Comparison of ENCODE assay signal across 2 cellular contexts in the genomic region with DNA sequence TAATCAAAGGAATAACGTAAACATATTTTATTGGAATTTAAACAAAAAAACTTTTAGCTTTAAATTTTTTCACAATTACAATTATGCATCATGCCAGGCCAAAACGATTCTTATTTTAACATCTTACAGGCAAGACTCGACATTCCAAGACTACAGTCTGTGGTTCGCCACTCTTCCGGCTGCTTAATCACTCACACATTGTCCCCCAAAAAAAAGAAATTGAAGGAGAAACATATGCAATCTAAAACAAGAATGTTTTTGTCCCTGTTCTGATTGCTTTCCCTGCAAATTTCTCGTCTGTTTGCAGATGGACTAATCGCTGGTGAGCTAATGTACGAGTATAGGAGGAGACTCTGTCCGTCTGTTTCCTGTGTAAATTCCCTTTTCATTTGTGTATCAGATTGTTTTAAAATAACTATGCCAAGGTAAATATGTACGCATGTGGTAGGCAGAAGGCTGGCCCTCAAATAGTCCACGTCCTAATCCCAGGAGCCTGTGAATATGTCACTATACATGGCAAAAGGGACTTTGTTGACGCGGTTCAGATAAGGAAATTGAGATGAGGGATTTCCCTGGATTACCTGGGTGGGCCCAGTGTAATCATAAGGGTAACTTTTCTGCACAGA.
TF ChIP-seq lines count a peak whose summit lies in the region.

No MANE protein-coding gene starts in this region.

TF ChIP-seq in GM23338, 12 proteins besides CTCF, POLR2A, EP300 and RAD21 (continued from another document and continues in another):
- TF ChIP-seq, protein P1, sequence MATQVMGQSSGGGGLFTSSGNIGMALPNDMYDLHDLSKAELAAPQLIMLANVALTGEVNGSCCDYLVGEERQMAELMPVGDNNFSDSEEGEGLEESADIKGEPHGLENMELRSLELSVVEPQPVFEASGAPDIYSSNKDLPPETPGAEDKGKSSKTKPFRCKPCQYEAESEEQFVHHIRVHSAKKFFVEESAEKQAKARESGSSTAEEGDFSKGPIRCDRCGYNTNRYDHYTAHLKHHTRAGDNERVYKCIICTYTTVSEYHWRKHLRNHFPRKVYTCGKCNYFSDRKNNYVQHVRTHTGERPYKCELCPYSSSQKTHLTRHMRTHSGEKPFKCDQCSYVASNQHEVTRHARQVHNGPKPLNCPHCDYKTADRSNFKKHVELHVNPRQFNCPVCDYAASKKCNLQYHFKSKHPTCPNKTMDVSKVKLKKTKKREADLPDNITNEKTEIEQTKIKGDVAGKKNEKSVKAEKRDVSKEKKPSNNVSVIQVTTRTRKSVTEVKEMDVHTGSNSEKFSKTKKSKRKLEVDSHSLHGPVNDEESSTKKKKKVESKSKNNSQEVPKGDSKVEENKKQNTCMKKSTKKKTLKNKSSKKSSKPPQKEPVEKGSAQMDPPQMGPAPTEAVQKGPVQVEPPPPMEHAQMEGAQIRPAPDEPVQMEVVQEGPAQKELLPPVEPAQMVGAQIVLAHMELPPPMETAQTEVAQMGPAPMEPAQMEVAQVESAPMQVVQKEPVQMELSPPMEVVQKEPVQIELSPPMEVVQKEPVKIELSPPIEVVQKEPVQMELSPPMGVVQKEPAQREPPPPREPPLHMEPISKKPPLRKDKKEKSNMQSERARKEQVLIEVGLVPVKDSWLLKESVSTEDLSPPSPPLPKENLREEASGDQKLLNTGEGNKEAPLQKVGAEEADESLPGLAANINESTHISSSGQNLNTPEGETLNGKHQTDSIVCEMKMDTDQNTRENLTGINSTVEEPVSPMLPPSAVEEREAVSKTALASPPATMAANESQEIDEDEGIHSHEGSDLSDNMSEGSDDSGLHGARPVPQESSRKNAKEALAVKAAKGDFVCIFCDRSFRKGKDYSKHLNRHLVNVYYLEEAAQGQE (IDR thresholded peaks at IDR 0.05; ENCODE audit: unreplicated experiment) = no peak
- no peak for TF ChIP-seq EZH2 (IDR thresholded peaks at IDR 0.05; ENCODE audit: low read depth, unreplicated experiment)
- no peak for TF ChIP-seq ZNF331 (CRISPR knock-in tag; IDR thresholded peaks at IDR 0.05; ENCODE audit: low read depth)
- TF ChIP-seq NANOG (IDR thresholded peaks at IDR 0.05; ENCODE audit: borderline replicate concordance) = no peak
- TF ChIP-seq, protein P2, sequence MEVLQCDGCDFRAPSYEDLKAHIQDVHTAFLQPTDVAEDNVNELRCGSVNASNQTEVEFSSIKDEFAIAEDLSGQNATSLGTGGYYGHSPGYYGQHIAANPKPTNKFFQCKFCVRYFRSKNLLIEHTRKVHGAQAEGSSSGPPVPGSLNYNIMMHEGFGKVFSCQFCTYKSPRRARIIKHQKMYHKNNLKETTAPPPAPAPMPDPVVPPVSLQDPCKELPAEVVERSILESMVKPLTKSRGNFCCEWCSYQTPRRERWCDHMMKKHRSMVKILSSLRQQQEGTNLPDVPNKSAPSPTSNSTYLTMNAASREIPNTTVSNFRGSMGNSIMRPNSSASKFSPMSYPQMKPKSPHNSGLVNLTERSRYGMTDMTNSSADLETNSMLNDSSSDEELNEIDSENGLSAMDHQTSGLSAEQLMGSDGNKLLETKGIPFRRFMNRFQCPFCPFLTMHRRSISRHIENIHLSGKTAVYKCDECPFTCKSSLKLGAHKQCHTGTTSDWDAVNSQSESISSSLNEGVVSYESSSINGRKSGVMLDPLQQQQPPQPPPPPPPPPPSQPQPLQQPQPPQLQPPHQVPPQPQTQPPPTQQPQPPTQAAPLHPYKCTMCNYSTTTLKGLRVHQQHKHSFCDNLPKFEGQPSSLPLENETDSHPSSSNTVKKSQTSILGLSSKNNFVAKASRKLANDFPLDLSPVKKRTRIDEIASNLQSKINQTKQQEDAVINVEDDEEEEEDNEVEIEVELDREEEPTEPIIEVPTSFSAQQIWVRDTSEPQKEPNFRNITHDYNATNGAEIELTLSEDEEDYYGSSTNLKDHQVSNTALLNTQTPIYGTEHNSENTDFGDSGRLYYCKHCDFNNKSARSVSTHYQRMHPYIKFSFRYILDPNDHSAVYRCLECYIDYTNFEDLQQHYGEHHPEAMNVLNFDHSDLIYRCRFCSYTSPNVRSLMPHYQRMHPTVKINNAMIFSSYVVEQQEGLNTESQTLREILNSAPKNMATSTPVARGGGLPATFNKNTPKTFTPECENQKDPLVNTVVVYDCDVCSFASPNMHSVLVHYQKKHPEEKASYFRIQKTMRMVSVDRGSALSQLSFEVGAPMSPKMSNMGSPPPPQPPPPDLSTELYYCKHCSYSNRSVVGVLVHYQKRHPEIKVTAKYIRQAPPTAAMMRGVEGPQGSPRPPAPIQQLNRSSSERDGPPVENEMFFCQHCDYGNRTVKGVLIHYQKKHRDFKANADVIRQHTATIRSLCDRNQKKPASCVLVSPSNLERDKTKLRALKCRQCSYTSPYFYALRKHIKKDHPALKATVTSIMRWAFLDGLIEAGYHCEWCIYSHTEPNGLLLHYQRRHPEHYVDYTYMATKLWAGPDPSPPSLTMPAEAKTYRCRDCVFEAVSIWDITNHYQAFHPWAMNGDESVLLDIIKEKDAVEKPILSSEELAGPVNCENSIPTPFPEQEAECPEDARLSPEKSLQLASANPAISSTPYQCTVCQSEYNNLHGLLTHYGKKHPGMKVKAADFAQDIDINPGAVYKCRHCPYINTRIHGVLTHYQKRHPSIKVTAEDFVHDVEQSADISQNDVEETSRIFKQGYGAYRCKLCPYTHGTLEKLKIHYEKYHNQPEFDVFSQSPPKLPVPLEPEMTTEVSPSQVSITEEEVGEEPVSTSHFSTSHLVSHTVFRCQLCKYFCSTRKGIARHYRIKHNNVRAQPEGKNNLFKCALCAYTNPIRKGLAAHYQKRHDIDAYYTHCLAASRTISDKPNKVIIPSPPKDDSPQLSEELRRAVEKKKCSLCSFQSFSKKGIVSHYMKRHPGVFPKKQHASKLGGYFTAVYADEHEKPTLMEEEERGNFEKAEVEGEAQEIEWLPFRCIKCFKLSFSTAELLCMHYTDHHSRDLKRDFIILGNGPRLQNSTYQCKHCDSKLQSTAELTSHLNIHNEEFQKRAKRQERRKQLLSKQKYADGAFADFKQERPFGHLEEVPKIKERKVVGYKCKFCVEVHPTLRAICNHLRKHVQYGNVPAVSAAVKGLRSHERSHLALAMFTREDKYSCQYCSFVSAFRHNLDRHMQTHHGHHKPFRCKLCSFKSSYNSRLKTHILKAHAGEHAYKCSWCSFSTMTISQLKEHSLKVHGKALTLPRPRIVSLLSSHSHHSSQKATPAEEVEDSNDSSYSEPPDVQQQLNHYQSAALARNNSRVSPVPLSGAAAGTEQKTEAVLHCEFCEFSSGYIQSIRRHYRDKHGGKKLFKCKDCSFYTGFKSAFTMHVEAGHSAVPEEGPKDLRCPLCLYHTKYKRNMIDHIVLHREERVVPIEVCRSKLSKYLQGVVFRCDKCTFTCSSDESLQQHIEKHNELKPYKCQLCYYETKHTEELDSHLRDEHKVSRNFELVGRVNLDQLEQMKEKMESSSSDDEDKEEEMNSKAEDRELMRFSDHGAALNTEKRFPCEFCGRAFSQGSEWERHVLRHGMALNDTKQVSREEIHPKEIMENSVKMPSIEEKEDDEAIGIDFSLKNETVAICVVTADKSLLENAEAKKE (CRISPR knock-in tag; IDR thresholded peaks at IDR 0.05) = no peak
- no peak for TF ChIP-seq POLR2AphosphoS5 (IDR thresholded peaks at IDR 0.05; ENCODE audit: low read depth)
- no peak for TF ChIP-seq ZNF114 (CRISPR knock-in tag; IDR thresholded peaks at IDR 0.05)
- no peak for TF ChIP-seq STAT1 (IDR thresholded peaks at IDR 0.05; ENCODE audit: unreplicated experiment)
- TF ChIP-seq EZH2phosphoT487 (IDR thresholded peaks at IDR 0.05; ENCODE audit: unreplicated experiment) = no peak

TF ChIP-seq in WTC11, 78 proteins besides CTCF, POLR2A, EP300 and RAD21 (continued from another document):
- TF ChIP-seq, protein P3, sequence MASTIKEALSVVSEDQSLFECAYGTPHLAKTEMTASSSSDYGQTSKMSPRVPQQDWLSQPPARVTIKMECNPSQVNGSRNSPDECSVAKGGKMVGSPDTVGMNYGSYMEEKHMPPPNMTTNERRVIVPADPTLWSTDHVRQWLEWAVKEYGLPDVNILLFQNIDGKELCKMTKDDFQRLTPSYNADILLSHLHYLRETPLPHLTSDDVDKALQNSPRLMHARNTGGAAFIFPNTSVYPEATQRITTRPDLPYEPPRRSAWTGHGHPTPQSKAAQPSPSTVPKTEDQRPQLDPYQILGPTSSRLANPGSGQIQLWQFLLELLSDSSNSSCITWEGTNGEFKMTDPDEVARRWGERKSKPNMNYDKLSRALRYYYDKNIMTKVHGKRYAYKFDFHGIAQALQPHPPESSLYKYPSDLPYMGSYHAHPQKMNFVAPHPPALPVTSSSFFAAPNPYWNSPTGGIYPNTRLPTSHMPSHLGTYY (CRISPR knock-in tag; IDR thresholded peaks at IDR 0.05) = no peak
- TF ChIP-seq ZNF138 (CRISPR knock-in tag; conservative IDR thresholded peaks at IDR 0.05) (no peak), ZBTB21 (CRISPR knock-in tag; IDR thresholded peaks at IDR 0.05; ENCODE audit: borderline replicate concordance) (no peak)
- TF ChIP-seq, protein P4, sequence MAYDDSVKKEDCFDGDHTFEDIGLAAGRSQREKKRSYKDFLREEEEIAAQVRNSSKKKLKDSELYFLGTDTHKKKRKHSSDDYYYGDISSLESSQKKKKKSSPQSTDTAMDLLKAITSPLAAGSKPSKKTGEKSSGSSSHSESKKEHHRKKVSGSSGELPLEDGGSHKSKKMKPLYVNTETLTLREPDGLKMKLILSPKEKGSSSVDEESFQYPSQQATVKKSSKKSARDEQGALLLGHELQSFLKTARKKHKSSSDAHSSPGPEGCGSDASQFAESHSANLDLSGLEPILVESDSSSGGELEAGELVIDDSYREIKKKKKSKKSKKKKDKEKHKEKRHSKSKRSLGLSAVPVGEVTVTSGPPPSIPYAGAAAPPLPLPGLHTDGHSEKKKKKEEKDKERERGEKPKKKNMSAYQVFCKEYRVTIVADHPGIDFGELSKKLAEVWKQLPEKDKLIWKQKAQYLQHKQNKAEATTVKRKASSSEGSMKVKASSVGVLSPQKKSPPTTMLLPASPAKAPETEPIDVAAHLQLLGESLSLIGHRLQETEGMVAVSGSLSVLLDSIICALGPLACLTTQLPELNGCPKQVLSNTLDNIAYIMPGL (CRISPR knock-in tag; IDR thresholded peaks at IDR 0.05) = no peak
- TF ChIP-seq, protein P5, sequence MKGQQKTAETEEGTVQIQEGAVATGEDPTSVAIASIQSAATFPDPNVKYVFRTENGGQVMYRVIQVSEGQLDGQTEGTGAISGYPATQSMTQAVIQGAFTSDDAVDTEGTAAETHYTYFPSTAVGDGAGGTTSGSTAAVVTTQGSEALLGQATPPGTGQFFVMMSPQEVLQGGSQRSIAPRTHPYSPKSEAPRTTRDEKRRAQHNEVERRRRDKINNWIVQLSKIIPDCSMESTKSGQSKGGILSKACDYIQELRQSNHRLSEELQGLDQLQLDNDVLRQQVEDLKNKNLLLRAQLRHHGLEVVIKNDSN (CRISPR knock-in tag; IDR thresholded peaks at IDR 0.05) = no peak
- TF ChIP-seq, protein P6, sequence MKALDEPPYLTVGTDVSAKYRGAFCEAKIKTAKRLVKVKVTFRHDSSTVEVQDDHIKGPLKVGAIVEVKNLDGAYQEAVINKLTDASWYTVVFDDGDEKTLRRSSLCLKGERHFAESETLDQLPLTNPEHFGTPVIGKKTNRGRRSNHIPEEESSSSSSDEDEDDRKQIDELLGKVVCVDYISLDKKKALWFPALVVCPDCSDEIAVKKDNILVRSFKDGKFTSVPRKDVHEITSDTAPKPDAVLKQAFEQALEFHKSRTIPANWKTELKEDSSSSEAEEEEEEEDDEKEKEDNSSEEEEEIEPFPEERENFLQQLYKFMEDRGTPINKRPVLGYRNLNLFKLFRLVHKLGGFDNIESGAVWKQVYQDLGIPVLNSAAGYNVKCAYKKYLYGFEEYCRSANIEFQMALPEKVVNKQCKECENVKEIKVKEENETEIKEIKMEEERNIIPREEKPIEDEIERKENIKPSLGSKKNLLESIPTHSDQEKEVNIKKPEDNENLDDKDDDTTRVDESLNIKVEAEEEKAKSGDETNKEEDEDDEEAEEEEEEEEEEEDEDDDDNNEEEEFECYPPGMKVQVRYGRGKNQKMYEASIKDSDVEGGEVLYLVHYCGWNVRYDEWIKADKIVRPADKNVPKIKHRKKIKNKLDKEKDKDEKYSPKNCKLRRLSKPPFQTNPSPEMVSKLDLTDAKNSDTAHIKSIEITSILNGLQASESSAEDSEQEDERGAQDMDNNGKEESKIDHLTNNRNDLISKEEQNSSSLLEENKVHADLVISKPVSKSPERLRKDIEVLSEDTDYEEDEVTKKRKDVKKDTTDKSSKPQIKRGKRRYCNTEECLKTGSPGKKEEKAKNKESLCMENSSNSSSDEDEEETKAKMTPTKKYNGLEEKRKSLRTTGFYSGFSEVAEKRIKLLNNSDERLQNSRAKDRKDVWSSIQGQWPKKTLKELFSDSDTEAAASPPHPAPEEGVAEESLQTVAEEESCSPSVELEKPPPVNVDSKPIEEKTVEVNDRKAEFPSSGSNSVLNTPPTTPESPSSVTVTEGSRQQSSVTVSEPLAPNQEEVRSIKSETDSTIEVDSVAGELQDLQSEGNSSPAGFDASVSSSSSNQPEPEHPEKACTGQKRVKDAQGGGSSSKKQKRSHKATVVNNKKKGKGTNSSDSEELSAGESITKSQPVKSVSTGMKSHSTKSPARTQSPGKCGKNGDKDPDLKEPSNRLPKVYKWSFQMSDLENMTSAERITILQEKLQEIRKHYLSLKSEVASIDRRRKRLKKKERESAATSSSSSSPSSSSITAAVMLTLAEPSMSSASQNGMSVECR (CRISPR knock-in tag; IDR thresholded peaks at IDR 0.05; ENCODE audit: borderline replicate concordance) = no peak
